In genomic region chr11:123351375-123351774, GRCh38 we compare ENCODE assay signal across 13 cellular contexts.
DNase-seq lines count a peak whose midpoint lies in the region; ATAC-seq and FAIRE-seq lines count a peak whose summit lies in the region.
"Had no signal": no experiment of that assay in that cellular context is flagged by ENCODE, and none has a peak within 500 bp of the region (broad histone marks: within the 10 kb centered on the region; RNA-seq: fewer than 3 reads in every experiment).

No MANE protein-coding gene starts in this region.

- intact Hi-C loops in sciatic nerve (cut with DNase I), result no loop called here

- ATAC-seq in sciatic nerve, result no peak
- ATAC-seq in GM21423 (IDR thresholded peaks at IDR 0.05; ENCODE audit: unreplicated experiment), result no peak

- no peak for FAIRE-seq in frontal cortex (lab: Jason Lieb, UNC)

- DNase-seq in ELF-1 (ENCODE audit: low read depth, low spot score), result peak; percentile 32
- peak; percentile 98 to 99 for DNase-seq in NCI-H524 (lab: John Stamatoyannopoulos, UW)
- peak; percentile 35 to 55 for DNase-seq in frontal cortex (ENCODE audit: low spot score in 2 of 2)
- peak; percentile 26 for DNase-seq in myocyte (ENCODE audit: low read depth)
- DNase-seq in sciatic nerve (ENCODE audit: low spot score), result no peak
- DNase-seq in effector CD8-positive, alpha-beta T cell (lab: John Stamatoyannopoulos, UW), result no peak
- no peak for DNase-seq in NCI-H510A (lab: John Stamatoyannopoulos, UW)
- DNase-seq: aorta; effector memory CD4-positive, alpha-beta T cell; mammary epithelial cell; stimulated activated CD4-positive, alpha-beta T cell treated with anti-CD3 and anti-CD28 coated beads, Interleukin-4, amount 100 ng/mL, for 4 hours; stimulated activated naive CD4-positive, alpha-beta T cell treated with Interleukin-2 at 50 U/mL for 16 hours had no signal

Comparison
In these comparisons a context has a peak if more than half of its experiments do, and no peak if none do; other contexts are left out.
1. DNase-seq: peak in ELF-1 (single experiment), NCI-H524 (2 of 2), frontal cortex (2 of 2) and myocyte (single experiment); none in sciatic nerve (single experiment), effector CD8-positive, alpha-beta T cell (single experiment) and NCI-H510A (single experiment).